1 cellular context compared by ENCODE assay signal in the genomic region with DNA sequence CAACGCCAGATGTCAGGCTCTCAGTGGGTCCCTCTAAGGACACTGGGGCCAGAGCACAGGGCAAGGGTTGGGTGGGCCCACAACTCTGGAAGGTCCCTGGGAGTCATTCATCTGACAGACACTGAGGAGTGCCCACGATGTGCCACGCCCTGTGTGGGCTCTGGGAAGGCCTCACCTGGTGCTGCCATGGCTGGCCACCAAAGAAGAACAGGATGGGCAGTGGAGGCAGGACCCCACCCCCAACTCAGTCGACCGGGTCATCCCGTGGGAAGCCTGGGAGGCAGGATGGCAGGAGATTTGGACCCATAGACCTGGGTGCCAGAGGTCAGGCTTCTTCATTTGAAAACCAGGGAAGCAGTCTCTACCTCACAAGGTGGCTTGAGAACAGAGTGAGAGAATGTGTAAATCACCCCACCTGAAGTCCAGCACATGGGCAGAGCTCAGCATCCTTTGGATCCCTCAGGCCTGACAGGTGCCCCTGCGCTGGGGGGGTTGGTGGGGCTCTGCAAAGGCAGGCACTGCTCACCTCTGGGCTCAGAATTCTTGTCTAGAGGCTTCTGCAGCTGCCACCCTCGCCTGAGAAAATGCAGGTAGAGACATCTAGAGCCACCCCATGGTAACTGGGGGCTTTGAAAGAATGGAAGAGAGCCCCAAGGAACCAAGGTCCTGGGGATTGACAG.
TF ChIP-seq lines count a peak whose summit lies in the region.

No MANE protein-coding gene starts in this region.

TF ChIP-seq in GM23338, 12 proteins besides CTCF, POLR2A, EP300 and RAD21 (continued from another document):
- TF ChIP-seq CREB1 (CRISPR knock-in tag; IDR thresholded peaks at IDR 0.05; ENCODE audit: low read depth) (no peak), JUNB (IDR thresholded peaks at IDR 0.05; ENCODE audit: unreplicated experiment) (no peak), ZNF331 (CRISPR knock-in tag; IDR thresholded peaks at IDR 0.05; ENCODE audit: low read depth) (no peak), NANOG (IDR thresholded peaks at IDR 0.05; ENCODE audit: borderline replicate concordance) (no peak)
